8 cellular contexts compared by ENCODE assay signal in genomic region chr11:16738198-16738948, GRCh38. TPM values are rescaled to one million over a fixed set of nuclear protein-coding genes. Genes with fewer than 3 reads are reported as not detected.
A peak's percentile ranks its signal among the peaks of the same experiment; 100 is the strongest.
DNase-seq lines count a peak whose midpoint lies in the region; ATAC-seq and TF ChIP-seq lines count a peak whose summit lies in the region.

TSS of gene C11orf58 (plus strand) at chr11:16738647. CDS start at chr11:16738779, 132 bp downstream.

- H3K4me1 ChIP-seq in left ventricle myocardium inferior = peaks cover 58% of the 10 kb centered on the region

- no peaks in the 10 kb centered on the region for H3K9me3 ChIP-seq in T-helper 17 cell (ENCODE audit: control insufficient read depth, low read length, poor library complexity, severe bottlenecking)
- H3K9me3 ChIP-seq in left ventricle myocardium inferior (replicated peaks) = no peaks in the 10 kb centered on the region

- DNase-seq in NCI-H1694 treated with DMSO at 0.1 percent for 48 hours (lab: John Stamatoyannopoulos, UW) = peak; percentile 94
- peak; percentile 82 to 93 (median 91) for DNase-seq in T-helper 17 cell
- DNase-seq in amygdala (lab: John Stamatoyannopoulos, UW) = peak; percentile 70 to 99 (median 94)
- DNase-seq in left ventricle myocardium inferior = peak; percentile 95
- peak; percentile 93 for DNase-seq in progenitor cell of endocrine pancreas (ENCODE audit: low spot score, unreplicated experiment)
- DNase-seq in ureter (ENCODE audit: low spot score) = peak; percentile 98

- TF ChIP-seq POLR2A in GM15510 (IDR thresholded peaks at IDR 0.05; ENCODE audit: borderline replicate concordance, extremely low read depth, insufficient read length) = peak; percentile 94

- intact Hi-C loops in left ventricle myocardium inferior (cut with micrococcal nuclease) = no loop called here

- H3K27ac ChIP-seq in left ventricle myocardium inferior (replicated peaks) = peak within 1 kb of the TSS; percentile 94

- ATAC-seq in HG02885 (IDR thresholded peaks at IDR 0.05; ENCODE audit: poor library complexity, unreplicated experiment) (peak; percentile 96), T-helper 17 cell (peak; percentile 95)

- H3K4me1 Mint-ChIP-seq in T-helper 17 cell = peaks cover 14% of the 10 kb centered on the region
- H3K4me1 Mint-ChIP-seq in progenitor cell of endocrine pancreas (ENCODE audit: low read depth) = peaks cover 17% of the 10 kb centered on the region

- H3K4me3 ChIP-seq in left ventricle myocardium inferior = peak within 1 kb of the TSS; percentile 87

- H3K27ac Mint-ChIP-seq in T-helper 17 cell = no peak within 1 kb of the TSS
- peak within 1 kb of the TSS; percentile 84 for H3K27ac Mint-ChIP-seq in progenitor cell of endocrine pancreas

- TF ChIP-seq CTCF in left ventricle myocardium inferior (IDR thresholded peaks at IDR 0.05; ENCODE audit: borderline replicate concordance) (no peak), progenitor cell of endocrine pancreas (IDR thresholded peaks at IDR 0.05; ENCODE audit: unreplicated experiment) (no peak)

- H3K27me3 ChIP-seq in left ventricle myocardium inferior (ENCODE audit: low read depth) = no peaks in the 10 kb centered on the region

- peaks cover 7% of the 10 kb centered on the region for H3K36me3 ChIP-seq in left ventricle myocardium inferior

- H3K27me3 Mint-ChIP-seq in T-helper 17 cell = no peaks in the 10 kb centered on the region
- no peaks in the 10 kb centered on the region for H3K27me3 Mint-ChIP-seq in progenitor cell of endocrine pancreas

- H3K4me3 Mint-ChIP-seq in T-helper 17 cell (peak within 1 kb of the TSS; percentile 60), progenitor cell of endocrine pancreas (ENCODE audit: low read depth) (no peak within 1 kb of the TSS)

- no peaks in the 10 kb centered on the region for H3K36me3 Mint-ChIP-seq in T-helper 17 cell (ENCODE audit: low read depth)
- H3K36me3 Mint-ChIP-seq in progenitor cell of endocrine pancreas (ENCODE audit: insufficient read depth) = peaks cover 16% of the 10 kb centered on the region

- no peaks in the 10 kb centered on the region for H3K9me3 Mint-ChIP-seq in progenitor cell of endocrine pancreas (ENCODE audit: low read depth)

RNA-seq across cellular contexts. Expression of gene C11orf58, which starts in this region (rescaled TPM):
- total RNA-seq in T-helper 17 cell = 100 to 1,000 TPM; 125 to 138 TPM
- total RNA-seq in left ventricle myocardium inferior = 105 TPM
- total RNA-seq in progenitor cell of endocrine pancreas = 162 and 166 TPM in 2 replicates
- 124 TPM for total RNA-seq in ureter

Comparison
In these comparisons a context has a peak if more than half of its experiments do, and no peak if none do; other contexts are left out.
1. Peak in every context shown above with its lines: DNase-seq, ATAC-seq, H3K4me3 ChIP-seq and H3K27ac ChIP-seq.